ENCODE assay signal across 22 cellular contexts in genomic region chr2:183606718-183607085, GRCh38.
DNase-seq lines count a peak whose midpoint lies in the region; ATAC-seq, FAIRE-seq and TF ChIP-seq lines count a peak whose summit lies in the region.
"Had no signal": no experiment of that assay in that cellular context is flagged by ENCODE, and none has a peak within 500 bp of the region (broad histone marks: within the 10 kb centered on the region; RNA-seq: fewer than 3 reads in every experiment).

No MANE protein-coding gene starts in this region.

- TF ChIP-seq RAD21 in HepG2 (CRISPR knock-in tag; IDR thresholded peaks at IDR 0.05), result no peak

- no peaks in the 10 kb centered on the region for H3K79me1 ChIP-seq in mesendoderm (ENCODE audit: low read length)

- no peak overlapping the region for H3K23ac ChIP-seq in mesendoderm (ENCODE audit: low read length)

- no peaks in the 10 kb centered on the region for H3K36me3 ChIP-seq in HepG2 (replicated peaks in 1 of 2; ENCODE audit: control insufficient read depth in 1 of 2, insufficient read depth in 2 of 2, low read length in 2 of 2)
- no peaks in the 10 kb centered on the region for H3K36me3 ChIP-seq in right lobe of liver
- no peaks in the 10 kb centered on the region for H3K36me3 ChIP-seq in mesendoderm (ENCODE audit: control insufficient read depth, insufficient read depth, low read length)
- H3K36me3 ChIP-seq: BE2C; BLaER1 treated with 17β-estradiol and CSF1 and Interleukin-3, amounts not matched to agents 10 nM and 100 nM; HAP-1 had no signal

- POLR2A ChIA-PET in HepG2 (lab: Yijun Ruan, JAX), result no interaction called here

- 5% methylated on average over 3 of the region's 3 CpGs for WGBS in HepG2 (ENCODE audit: low lambda C conversion rate)
- WGBS in right lobe of liver (ENCODE audit: insufficient coverage, low coverage, low lambda C conversion rate, missing lambda C conversion rate), result 51% methylated on average over 3 of the region's 3 CpGs
- WGBS in mesendoderm (ENCODE audit: extremely low coverage, insufficient coverage, low lambda C conversion rate), result no CpG with 5 or more reads among the region's 3 CpGs

- TF ChIP-seq CTCF in HepG2 (CRISPR knock-in tag; IDR thresholded peaks at IDR 0.05) (no peak), right lobe of liver (IDR thresholded peaks at IDR 0.05) (no peak), fibroblast of pulmonary artery (IDR thresholded peaks at IDR 0.05; ENCODE audit: low read length, missing control alignments) (no peak)

- no peaks in the 10 kb centered on the region for H4K20me1 ChIP-seq in HepG2 (ENCODE audit: insufficient read depth, low read length)
- H4K20me1 ChIP-seq: BLaER1 treated with 17β-estradiol and CSF1 and Interleukin-3, amounts not matched to agents 10 nM and 100 nM had no signal

- no peak overlapping the region for H4K8ac ChIP-seq in mesendoderm (ENCODE audit: low read depth, low read length)

- BruUV-seq in HepG2 (replicated peaks; lab: Mats Ljungman, UMichigan), result no TSS peak

- peak; percentile 31 for DNase-seq in HepG2 (ENCODE audit: low spot score)
- DNase-seq in right lobe of liver, result no peak
- peak; percentile 1 for DNase-seq in fibroblast of pulmonary artery (ENCODE audit: low read depth)
- peak; percentile 12 for DNase-seq in mesendoderm
- DNase-seq in middle frontal gyrus (ENCODE audit: extremely low spot score, low spot score), result no peak
- DNase-seq in SKM-1 treated with dmso at 0.1 percent for 144 hours (lab: John Stamatoyannopoulos, UW; ENCODE audit: unreplicated experiment), result no peak
- DNase-seq: 8988T; ACHN; AML-193; BE2C; CD4-positive, alpha-beta T cell; CD8-positive, alpha-beta memory T cell; DMS 273 treated with DMSO at 0.1 percent for 48 hours; DND-41; GOT3; HFFc6 had no signal

- TF ChIP-seq POLR2A in HepG2 (IDR thresholded peaks at IDR 0.05; ENCODE audit: insufficient read depth in 1 of 2, low read depth in 2 of 2, low read length in 2 of 2) (no peak), right lobe of liver (IDR thresholded peaks at IDR 0.05) (no peak)

- H3K4me1 ChIP-seq in HepG2 (ENCODE audit: insufficient read depth, low read length) (peaks cover 7% of the 10 kb centered on the region; the same call in 1 of the 2 replicates), right lobe of liver (no peaks in the 10 kb centered on the region), mesendoderm (ENCODE audit: control insufficient read depth, low read depth, low read length) (no peaks in the 10 kb centered on the region)
- H3K4me1 ChIP-seq: A549; BE2C; BLaER1 treated with 17β-estradiol and CSF1 and Interleukin-3, amounts not matched to agents 10 nM and 100 nM had no signal

- no peak for FAIRE-seq in HepG2 (lab: Jason Lieb, UNC)
- FAIRE-seq: A549, G401.6, GM12892 had no signal

- TF ChIP-seq EP300 in HepG2 (IDR thresholded peaks at IDR 0.05; ENCODE audit: low read depth in 2 of 2, low read length in 2 of 2) (no peak), HepG2 (CRISPR knock-in tag; IDR thresholded peaks at IDR 0.05; ENCODE audit: borderline replicate concordance) (no peak)

- peak overlapping the region; percentile 7 for H3K18ac ChIP-seq in mesendoderm (ENCODE audit: low read length)

- H3K79me2 ChIP-seq in HepG2 (ENCODE audit: insufficient read depth, low read length) (no peaks in the 10 kb centered on the region), mesendoderm (ENCODE audit: control insufficient read depth, insufficient read depth, low read length) (no peaks in the 10 kb centered on the region)

- CTCF ChIA-PET in HepG2 (lab: Yijun Ruan, JAX; ENCODE audit: low intra/inter-chr PET ratio, low total read pairs), result no interaction called here

- peak overlapping the region; percentile 94 for H2BK15ac ChIP-seq in mesendoderm (replicated peaks; ENCODE audit: low read depth)

- intact Hi-C loops in HepG2 (cut with micrococcal nuclease; ENCODE audit: unreplicated experiment) (no loop called here), right lobe of liver (cut with DNase I) (no loop called here)

- H3K27ac ChIP-seq in HepG2 (ENCODE audit: extremely low read length, insufficient read depth, low read length) (no peak overlapping the region), right lobe of liver (no peak overlapping the region), mesendoderm (ENCODE audit: low read depth, low read length) (no peak overlapping the region)
- H3K27ac ChIP-seq: A549; BLaER1 treated with 17β-estradiol and CSF1 and Interleukin-3, amounts not matched to agents 10 nM and 100 nM had no signal

- ATAC-seq in HepG2 (peak; percentile 74), right lobe of liver (no peak), HG02981 (IDR thresholded peaks at IDR 0.05; ENCODE audit: unreplicated experiment) (no peak)
- ATAC-seq: A549 had no signal

- H2BK5ac ChIP-seq in mesendoderm (ENCODE audit: low read length), result no peak overlapping the region

- H3K56ac ChIP-seq in mesendoderm (ENCODE audit: low read length), result no peak overlapping the region

- no peak overlapping the region for H2AFZ ChIP-seq in HepG2 (ENCODE audit: low read length)

- no peak overlapping the region for H3K9ac ChIP-seq in HepG2 (ENCODE audit: insufficient read depth, low read depth, low read length)
- no peak overlapping the region for H3K9ac ChIP-seq in mesendoderm (ENCODE audit: low read length)
- H3K9ac ChIP-seq: BLaER1 treated with 17β-estradiol and CSF1 and Interleukin-3, amounts not matched to agents 10 nM and 100 nM had no signal

- H3K4me3 ChIP-seq in HepG2 (replicated peaks in 1 of 3; ENCODE audit: insufficient read depth in 1 of 3, low read depth in 2 of 3, low read length in 3 of 3) (no peak overlapping the region), right lobe of liver (no peak overlapping the region), fibroblast of pulmonary artery (replicated peaks; ENCODE audit: low read depth, low read length) (no peak overlapping the region), mesendoderm (ENCODE audit: low read length) (no peak overlapping the region)
- H3K4me3 ChIP-seq: A549; BLaER1 treated with 17β-estradiol and CSF1 and Interleukin-3, amounts not matched to agents 10 nM and 100 nM; HAP-1 had no signal

- H3K4me2 ChIP-seq in HepG2 (ENCODE audit: low read depth, low read length), result no peak overlapping the region
- no peak overlapping the region for H3K4me2 ChIP-seq in mesendoderm (ENCODE audit: low read length)
- H3K4me2 ChIP-seq: A549; BLaER1 treated with 17β-estradiol and CSF1 and Interleukin-3, amounts not matched to agents 10 nM and 100 nM had no signal

- in situ Hi-C loops in HepG2 (cut with HindIII; ENCODE audit: extremely low pct_ligation_motif_present, low pct_unique_long_range_greater_than_20kb), result no loop called here

- H2BK120ac ChIP-seq in mesendoderm (ENCODE audit: low read depth, low read length), result peak overlapping the region; percentile 3

- H3K9me3 ChIP-seq in HepG2 (ENCODE audit: low read length), result no peaks in the 10 kb centered on the region
- H3K9me3 ChIP-seq in right lobe of liver, result no peaks in the 10 kb centered on the region
- H3K9me3 ChIP-seq: A549; BE2C; BLaER1 treated with 17β-estradiol and CSF1 and Interleukin-3, amounts not matched to agents 10 nM and 100 nM; HAP-1 had no signal

- H3K4ac ChIP-seq in mesendoderm (ENCODE audit: low read depth, low read length), result no peak overlapping the region

- H3K27me3 ChIP-seq in HepG2 (ENCODE audit: control insufficient read depth in 1 of 2, insufficient read depth in 2 of 2, low read length in 2 of 2) (no peaks in the 10 kb centered on the region), right lobe of liver (no peaks in the 10 kb centered on the region), mesendoderm (ENCODE audit: insufficient read depth, low read length, poor library complexity) (no peaks in the 10 kb centered on the region)
- H3K27me3 ChIP-seq: BE2C; BLaER1 treated with 17β-estradiol and CSF1 and Interleukin-3, amounts not matched to agents 10 nM and 100 nM had no signal

- no peak overlapping the region for H2AK5ac ChIP-seq in mesendoderm (ENCODE audit: low read length)

- no peak overlapping the region for H4K5ac ChIP-seq in mesendoderm (ENCODE audit: low read length)

TF ChIP-seq in HepG2, 621 proteins besides CTCF, POLR2A, EP300 and RAD21:
- TF ChIP-seq THAP8 (CRISPR knock-in tag; IDR thresholded peaks at IDR 0.05; ENCODE audit: borderline replicate concordance) (no peak), SOX6 (IDR thresholded peaks at IDR 0.05) (no peak), SOX6 (CRISPR knock-in tag; IDR thresholded peaks at IDR 0.05) (peak; percentile 20; the same call in 1 of the 2 replicates), HNF4A (CRISPR knock-in tag; IDR thresholded peaks at IDR 0.05) (peak; percentile 52), ZSCAN9 (CRISPR knock-in tag; IDR thresholded peaks at IDR 0.05; ENCODE audit: borderline replicate concordance) (no peak), GATAD2A (CRISPR knock-in tag; IDR thresholded peaks at IDR 0.05) (no peak), SOX5 (CRISPR knock-in tag; IDR thresholded peaks at IDR 0.05; ENCODE audit: borderline replicate concordance) (peak; percentile 34; the same call in 1 of the 2 replicates), SOX13 (IDR thresholded peaks at IDR 0.05) (no peak), SOX13 (CRISPR knock-in tag; conservative IDR thresholded peaks at IDR 0.05 in 1 of 2, IDR thresholded peaks at IDR 0.05 in 1 of 2) (peak in 1 of 2 experiments; percentile 54; a peak in 1 of 4 replicates)
TF ChIP-seq in HepG2: peak in this region for 4.

Comparison
In these comparisons a context has a peak if more than half of its experiments do, and no peak if none do; other contexts are left out.
1. DNase-seq: peak in HepG2 (single experiment), fibroblast of pulmonary artery (single experiment) and mesendoderm (single experiment); none in right lobe of liver (0 of 3), middle frontal gyrus (single experiment) and SKM-1 treated with dmso at 0.1 percent for 144 hours (single experiment).